ENCODE assay signal across 8 cellular contexts in genomic region chr4:6327220-6327917, GRCh38. TPM values are rescaled to one million over a fixed set of nuclear protein-coding genes. Genes with fewer than 3 reads are reported as not detected.
DNase-seq lines count a peak whose midpoint lies in the region; ATAC-seq and TF ChIP-seq lines count a peak whose summit lies in the region.

No MANE protein-coding gene starts in this region.

- peak; percentile 47 to 67 for DNase-seq in Kasumi-1 (lab: John Stamatoyannopoulos, UW)
- DNase-seq in activated naive CD4-positive, alpha-beta T cell treated with anti-CD3 and anti-CD28 coated beads, Interleukin-2, amount 50 U/mL, for 16 hours = peak; percentile 74
- peak; percentile 73 to 96 (median 88) for DNase-seq in head of caudate nucleus
- peak; percentile 94 for DNase-seq in posterior vena cava (ENCODE audit: low spot score)
- peak; percentile 76 to 80 for DNase-seq in uterus

- peaks cover 92% of the 10 kb centered on the region for H3K4me1 ChIP-seq in BLaER1
- H3K4me1 ChIP-seq in uterus = no peaks in the 10 kb centered on the region

- H3K27ac ChIP-seq in BLaER1 (no peak overlapping the region), uterus (no peak overlapping the region)

- H3K9ac ChIP-seq in BLaER1 = no peak overlapping the region

- ATAC-seq in GM19397 (IDR thresholded peaks at IDR 0.05; ENCODE audit: unreplicated experiment) (peak; percentile 51), SK-N-SH treated with all-trans-retinoic acid at 6 μM for 48 hours (peak; percentile 95)

- H3K27me3 ChIP-seq in BLaER1 = no peaks in the 10 kb centered on the region
- no peaks in the 10 kb centered on the region for H3K27me3 ChIP-seq in uterus

- intact Hi-C loops in head of caudate nucleus (cut with DNase I) = loop anchor here (5.0 kb wide), 1 partner anchor 330 kb away; no protein-coding TSS in a partner anchor
- intact Hi-C loops in posterior vena cava (cut with DNase I) = loop anchor here in 1 of 2 donors (2.0 kb wide), 1 partner anchor 75 kb away; no protein-coding TSS in a partner anchor
- intact Hi-C loops in uterus (cut with DNase I; ENCODE audit: low total_unique reads) = loop anchor here (2.0 kb wide), 1 partner anchor 77 kb away; no protein-coding TSS in a partner anchor

- H4K20me1 ChIP-seq in BLaER1 = peaks cover 6% of the 10 kb centered on the region; the same call in 1 of the 2 replicates

- no peak overlapping the region for H3K4me3 ChIP-seq in BLaER1
- no peak overlapping the region for H3K4me3 ChIP-seq in uterus

- H3K9me3 ChIP-seq in BLaER1 (no peaks in the 10 kb centered on the region), uterus (no peaks in the 10 kb centered on the region)

- H3K4me2 ChIP-seq in BLaER1 = peak overlapping the region; percentile 90

- H3K36me3 ChIP-seq in BLaER1 (no peaks in the 10 kb centered on the region), uterus (no peaks in the 10 kb centered on the region)

- peak; percentile 97 to 99 (median 98) for TF ChIP-seq CTCF in uterus (IDR thresholded peaks at IDR 0.05)

- no peak for TF ChIP-seq POLR2A in uterus (IDR thresholded peaks at IDR 0.05)

TF ChIP-seq in SK-N-SH treated with all-trans-retinoic acid at 6 μM for 48 hours, 23 proteins besides CTCF, POLR2A, EP300 and RAD21:
- TF ChIP-seq ARNTL (CRISPR knock-in tag; IDR thresholded peaks at IDR 0.05; ENCODE audit: borderline replicate concordance, low read depth) = no peak
- no peak for TF ChIP-seq PPARA (CRISPR knock-in tag; IDR thresholded peaks at IDR 0.05; ENCODE audit: borderline replicate concordance)
- no peak for TF ChIP-seq SNAI2 (CRISPR knock-in tag; IDR thresholded peaks at IDR 0.05)
- TF ChIP-seq TSHZ2 (CRISPR knock-in tag; IDR thresholded peaks at IDR 0.05) = no peak
- no peak for TF ChIP-seq POU6F1 (CRISPR knock-in tag; IDR thresholded peaks at IDR 0.05; ENCODE audit: borderline replicate concordance, low read depth)
- no peak for TF ChIP-seq CSRNP3 (CRISPR knock-in tag; IDR thresholded peaks at IDR 0.05)
- no peak for TF ChIP-seq TOX (CRISPR knock-in tag; IDR thresholded peaks at IDR 0.05; ENCODE audit: borderline replicate concordance)
- TF ChIP-seq TCF4 (CRISPR knock-in tag; IDR thresholded peaks at IDR 0.05; ENCODE audit: borderline replicate concordance) = no peak
- no peak for TF ChIP-seq ESRRG (CRISPR knock-in tag; IDR thresholded peaks at IDR 0.05)
- TF ChIP-seq GLIS3 (CRISPR knock-in tag; IDR thresholded peaks at IDR 0.05) = no peak
- TF ChIP-seq ZNF565 (CRISPR knock-in tag; conservative IDR thresholded peaks at IDR 0.05; ENCODE audit: low read depth) = no peak
- TF ChIP-seq BACH2 (CRISPR knock-in tag; IDR thresholded peaks at IDR 0.05; ENCODE audit: borderline replicate concordance) = no peak
- TF ChIP-seq CREB5 (CRISPR knock-in tag; IDR thresholded peaks at IDR 0.05; ENCODE audit: low read depth) = no peak
- TF ChIP-seq CSDC2 (CRISPR knock-in tag; IDR thresholded peaks at IDR 0.05) = no peak
- no peak for TF ChIP-seq ZFP3 (CRISPR knock-in tag; IDR thresholded peaks at IDR 0.05)
- no peak for TF ChIP-seq PATZ1 (CRISPR knock-in tag; IDR thresholded peaks at IDR 0.05; ENCODE audit: borderline replicate concordance)
- no peak for TF ChIP-seq ISL1 (CRISPR knock-in tag; IDR thresholded peaks at IDR 0.05)

RNA-seq across cellular contexts. Expression of gene WFS1, which starts 57.7 kb away (rescaled TPM):
- 10 to 100 TPM; 48.9 to 52.6 TPM for total RNA-seq in posterior vena cava
- total RNA-seq in uterus = 100 to 1,000 TPM in 1 of 4 donors, 10 to 100 TPM in 3; 27.5 to 118 (median 51.9) TPM
